Comparison of ENCODE assay signal across 8 cellular contexts in the genomic region with DNA sequence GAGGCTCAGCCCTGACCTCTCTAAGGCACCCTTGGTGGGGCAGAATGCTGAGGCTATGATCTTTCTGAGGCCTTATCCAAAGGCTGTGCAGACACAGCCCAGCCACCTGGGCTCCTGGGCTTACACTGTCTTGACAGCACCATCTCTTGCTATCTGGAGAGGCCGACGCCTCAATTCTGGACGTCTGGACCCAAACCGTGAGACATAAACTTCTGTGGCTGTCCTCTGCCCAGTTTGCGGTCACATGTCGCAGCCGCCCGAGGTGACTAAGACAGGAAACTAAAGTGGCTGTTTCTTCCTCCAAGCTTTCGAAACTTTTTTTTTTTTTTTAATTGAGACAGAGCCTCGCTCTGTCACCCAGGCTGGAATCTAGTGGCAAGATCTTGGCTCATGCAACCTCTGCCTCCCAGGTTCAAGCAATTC. TPM values are rescaled to one million over a fixed set of nuclear protein-coding genes. Genes with fewer than 3 reads are reported as not detected.
DNase-seq lines count a peak whose midpoint lies in the region; ATAC-seq, FAIRE-seq and TF ChIP-seq lines count a peak whose summit lies in the region.

No MANE protein-coding gene starts in this region.

- H3K79me1 ChIP-seq in H1 (ENCODE audit: low read depth, low read length), result no peaks in the 10 kb centered on the region

- no peak overlapping the region for H2BK12ac ChIP-seq in H1 (ENCODE audit: low read depth, low read length)

- CTCF ChIA-PET in H1 (lab: Charles Lee; ENCODE audit: partially characterized antibody), result interaction anchor here (1.1 to 1.9 kb wide), 3 partner anchors 14 to 23 kb away, joined by 3 to 5 read pairs (median 4); no protein-coding TSS in a partner anchor

- H4K5ac ChIP-seq in H1 (ENCODE audit: insufficient read length, low read depth, low read length), result no peak overlapping the region

- H3K27me3 Mint-ChIP-seq in stimulated activated naive CD8-positive, alpha-beta T cell treated with anti-CD3 and anti-CD28 coated beads, Interleukin-15, Interleukin-2, amounts not matched to agents 100 ng/mL and 50 ng/mL, for 24 hours, result peaks cover 19% of the 10 kb centered on the region

- H2AK5ac ChIP-seq in H1 (ENCODE audit: low read depth, low read length), result no peak overlapping the region

- H3K4me1 ChIP-seq in H1 (replicated peaks in 1 of 4; ENCODE audit: control insufficient read depth in 3 of 4, insufficient read depth in 4 of 4, low read length in 3 of 4), result peaks cover 0 to 2% (median 0%) of the 10 kb centered on the region in 4 experiments; a peak in 2 of 7 replicates

- H3K27ac ChIP-seq in H1 (ENCODE audit: low read depth, low read length), result no peak overlapping the region

- ATAC-seq in GM18511 (IDR thresholded peaks at IDR 0.05; ENCODE audit: unreplicated experiment) (peak; percentile 85), HG02973 (IDR thresholded peaks at IDR 0.05; ENCODE audit: unreplicated experiment) (peak; percentile 58)

- in situ Hi-C loops in GM13977 (cut with MboI; ENCODE audit: low pct_unique_long_range_greater_than_20kb, low sequenced_read_pairs, unreplicated experiment), result no loop called here

- no peak overlapping the region for H3K56ac ChIP-seq in H1 (replicated peaks; ENCODE audit: insufficient read length, low read depth, low read length)

- no peak overlapping the region for H2BK20ac ChIP-seq in H1 (ENCODE audit: low read length)

- no peak for FAIRE-seq in H1 (lab: Jason Lieb, UNC)

- H3K18ac ChIP-seq in H1 (ENCODE audit: extremely low read depth, low read length), result no peak overlapping the region

- no peak overlapping the region for H3K4ac ChIP-seq in H1 (replicated peaks; ENCODE audit: insufficient read length, low read depth, low read length)

- no peak overlapping the region for H2BK5ac ChIP-seq in H1 (ENCODE audit: low read depth, low read length)

- H3K9me3 ChIP-seq in H1 (ENCODE audit: insufficient read depth in 2 of 2, low read depth in 1 of 2, low read length in 1 of 2), result no peaks in the 10 kb centered on the region

- no peaks in the 10 kb centered on the region for H3K9me3 Mint-ChIP-seq in stimulated activated naive CD8-positive, alpha-beta T cell treated with anti-CD3 and anti-CD28 coated beads, Interleukin-15, Interleukin-2, amounts not matched to agents 100 ng/mL and 50 ng/mL, for 24 hours

- no peak for TF ChIP-seq RAD21 in H1 (IDR thresholded peaks at IDR 0.05 in 1 of 2, conservative IDR thresholded peaks at IDR 0.05 in 1 of 2; ENCODE audit: low read depth in 2 of 2, low read length in 2 of 2)

- no peak overlapping the region for H2BK120ac ChIP-seq in H1 (replicated peaks; ENCODE audit: low read depth, low read length)

- no peak overlapping the region for H4K91ac ChIP-seq in H1 (replicated peaks; ENCODE audit: insufficient read length, low read length)

- H2BK15ac ChIP-seq in H1 (ENCODE audit: low read length), result no peak overlapping the region

- H3K9ac ChIP-seq in H1 (replicated peaks in 1 of 4; ENCODE audit: extremely low read depth in 1 of 4, low read depth in 3 of 4, low read length in 3 of 4), result no peak overlapping the region

- H3K23ac ChIP-seq in H1 (ENCODE audit: insufficient read length), result no peak overlapping the region

- H2AFZ ChIP-seq in H1 (ENCODE audit: low read length), result no peak overlapping the region

- no peak overlapping the region for H3K4me2 ChIP-seq in H1 (ENCODE audit: insufficient read depth in 1 of 2, low read depth in 2 of 2, low read length in 2 of 2)

- no peaks in the 10 kb centered on the region for H3K23me2 ChIP-seq in H1 (ENCODE audit: low read depth, low read length)

- no peak overlapping the region for H3K14ac ChIP-seq in H1 (ENCODE audit: insufficient read length)

- H3K27me3 ChIP-seq in H1 (replicated peaks in 1 of 4; ENCODE audit: control insufficient read depth in 3 of 4, extremely low read depth in 1 of 4, insufficient read depth in 3 of 4, low read length in 3 of 4), result peaks cover 7 to 34% (median 24%) of the 10 kb centered on the region in 4 experiments

- no peaks in the 10 kb centered on the region for H3K36me3 ChIP-seq in H1 (ENCODE audit: control insufficient read depth in 2 of 4, insufficient read depth in 4 of 4, low read length in 3 of 4)

- H4K20me1 ChIP-seq in H1 (replicated peaks in 1 of 2; ENCODE audit: control insufficient read depth in 1 of 2, insufficient read depth in 2 of 2, low read length in 2 of 2), result no peaks in the 10 kb centered on the region

- POLR2A ChIA-PET in H1 (lab: Charles Lee; ENCODE audit: partially characterized antibody), result no interaction called here

- no peak for TF ChIP-seq CTCF in H1 (IDR thresholded peaks at IDR 0.05; ENCODE audit: control extremely low read depth in 1 of 3, insufficient read depth in 1 of 3, low read depth in 1 of 3, low read length in 3 of 3)
- no peak for TF ChIP-seq CTCF in GM13977 (IDR thresholded peaks at IDR 0.05; ENCODE audit: extremely low read depth, insufficient read depth, missing control alignments)

- H3K27ac Mint-ChIP-seq in stimulated activated naive CD8-positive, alpha-beta T cell treated with anti-CD3 and anti-CD28 coated beads, Interleukin-15, Interleukin-2, amounts not matched to agents 100 ng/mL and 50 ng/mL, for 24 hours, result peak overlapping the region; percentile 84

- peak; percentile 68 for DNase-seq in SKM-1 (lab: John Stamatoyannopoulos, UW; ENCODE audit: unreplicated experiment)
- no peak for DNase-seq in H1 (ENCODE audit: low read depth in 1 of 2, low spot score in 2 of 2)
- no peak for DNase-seq in GM13977 (ENCODE audit: low spot score)
- no peak for DNase-seq in NCI-H2196 treated with DMSO at 0.1 percent for 48 hours (lab: John Stamatoyannopoulos, UW; ENCODE audit: unreplicated experiment)
- no peak for DNase-seq in midbrain (lab: John Stamatoyannopoulos, UW)

- no peak overlapping the region for H3K4me3 ChIP-seq in H1 (ENCODE audit: extremely low read depth in 1 of 4, insufficient read depth in 2 of 4, low read depth in 3 of 4, low read length in 4 of 4)

- no peaks in the 10 kb centered on the region for H3K79me2 ChIP-seq in H1 (ENCODE audit: control insufficient read depth in 1 of 2, insufficient read depth in 2 of 2, low read length in 2 of 2)

- TF ChIP-seq POLR2A in H1 (IDR thresholded peaks at IDR 0.05; ENCODE audit: control extremely low read depth in 1 of 2, low read depth in 2 of 2, low read length in 2 of 2), result no peak

- H3K4me3 Mint-ChIP-seq in stimulated activated naive CD8-positive, alpha-beta T cell treated with anti-CD3 and anti-CD28 coated beads, Interleukin-15, Interleukin-2, amounts not matched to agents 100 ng/mL and 50 ng/mL, for 24 hours, result peak overlapping the region; percentile 69

- 0 out of 2 replicates have a peak overlapping the region, but pooled peaks have one; percentile 32 for H4K8ac ChIP-seq in H1 (ENCODE audit: extremely low read depth, insufficient read depth, low read length)

- 85% methylated on average over 10 of the region's 10 CpGs; no CpG with 5 or more reads in 1 of the 2 experiments for WGBS in H1 (ENCODE audit: extremely low coverage in 1 of 2, insufficient coverage in 1 of 2, insufficient read length in 1 of 2, insufficient replicate concordance in 2 of 2, low coverage in 1 of 2, low lambda C conversion rate in 2 of 2, missing lambda C conversion rate in 1 of 2), 2 experiments

- no peak for TF ChIP-seq EP300 in H1 (IDR thresholded peaks at IDR 0.05; ENCODE audit: borderline replicate concordance in 1 of 2, low read depth in 2 of 2, low read length in 2 of 2)

- H3K36me3 Mint-ChIP-seq in stimulated activated naive CD8-positive, alpha-beta T cell treated with anti-CD3 and anti-CD28 coated beads, Interleukin-15, Interleukin-2, amounts not matched to agents 100 ng/mL and 50 ng/mL, for 24 hours (ENCODE audit: low read depth), result no peaks in the 10 kb centered on the region

- peaks cover 51% of the 10 kb centered on the region for H3K4me1 Mint-ChIP-seq in stimulated activated naive CD8-positive, alpha-beta T cell treated with anti-CD3 and anti-CD28 coated beads, Interleukin-15, Interleukin-2, amounts not matched to agents 100 ng/mL and 50 ng/mL, for 24 hours (ENCODE audit: low read depth)

TF ChIP-seq in H1, 55 proteins besides CTCF, POLR2A, EP300 and RAD21 (continues in another document):
- TF ChIP-seq FOSL1 (IDR thresholded peaks at IDR 0.05; ENCODE audit: insufficient read depth, low read depth, low read length) (no peak), EGR1 (IDR thresholded peaks at IDR 0.05; ENCODE audit: borderline replicate concordance, low read depth, low read length) (no peak), RFX5 (IDR thresholded peaks at IDR 0.05; ENCODE audit: borderline replicate concordance, low read depth, low read length) (no peak), YY1 (IDR thresholded peaks at IDR 0.05; ENCODE audit: low read depth, low read length) (no peak), SIRT6 (IDR thresholded peaks at IDR 0.05; ENCODE audit: low read length) (no peak), BACH1 (IDR thresholded peaks at IDR 0.05; ENCODE audit: low read length) (no peak), CREB1 (IDR thresholded peaks at IDR 0.05) (no peak), BCL11A (IDR thresholded peaks at IDR 0.05; ENCODE audit: low read depth in 2 of 2, low read length in 2 of 2) (no peak)
- TF ChIP-seq, protein P1, sequence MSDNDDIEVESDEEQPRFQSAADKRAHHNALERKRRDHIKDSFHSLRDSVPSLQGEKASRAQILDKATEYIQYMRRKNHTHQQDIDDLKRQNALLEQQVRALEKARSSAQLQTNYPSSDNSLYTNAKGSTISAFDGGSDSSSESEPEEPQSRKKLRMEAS (IDR thresholded peaks at IDR 0.05), result no peak
- TF ChIP-seq, protein P2, sequence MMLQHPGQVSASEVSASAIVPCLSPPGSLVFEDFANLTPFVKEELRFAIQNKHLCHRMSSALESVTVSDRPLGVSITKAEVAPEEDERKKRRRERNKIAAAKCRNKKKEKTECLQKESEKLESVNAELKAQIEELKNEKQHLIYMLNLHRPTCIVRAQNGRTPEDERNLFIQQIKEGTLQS (IDR thresholded peaks at IDR 0.05; ENCODE audit: insufficient read depth, low read depth, low read length), result no peak
- TF ChIP-seq, protein P3, sequence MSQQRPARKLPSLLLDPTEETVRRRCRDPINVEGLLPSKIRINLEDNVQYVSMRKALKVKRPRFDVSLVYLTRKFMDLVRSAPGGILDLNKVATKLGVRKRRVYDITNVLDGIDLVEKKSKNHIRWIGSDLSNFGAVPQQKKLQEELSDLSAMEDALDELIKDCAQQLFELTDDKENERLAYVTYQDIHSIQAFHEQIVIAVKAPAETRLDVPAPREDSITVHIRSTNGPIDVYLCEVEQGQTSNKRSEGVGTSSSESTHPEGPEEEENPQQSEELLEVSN (IDR thresholded peaks at IDR 0.05), result no peak

RNA-seq across cellular contexts. Expression of a gene that starts 49.3 kb away (rescaled TPM):
- 0.19 and 0.23 TPM in 2 replicates for total RNA-seq in H1 (2021; fragmentation: NEBNext Ultra II Directional; extraction: Animal tissue kit (Norgen Biotek cat#: 25700))
- polyA plus RNA-seq in H1 (2011; rRNA removed), result 0.08 and 0.16 TPM in 2 replicates
- 0.13 TPM for polyA plus RNA-seq in H1 (2011; cell fraction: cytosol; rRNA removed)
- 0.17 TPM for polyA plus RNA-seq in H1 (2011; cell fraction: nucleus; rRNA removed)
- polyA plus RNA-seq in H1 (2012, experiment 1 of 2), result 0.11 to 0.25 TPM (median 0.18 TPM) in 3 of 4 replicates, not detected in the other
- polyA plus RNA-seq in H1 (2012, experiment 2 of 2), result 0.12 TPM
- 0.18 TPM for polyA plus RNA-seq in H1 (2013, experiment 1 of 2)
- 0.26 TPM for polyA plus RNA-seq in H1 (2013, experiment 2 of 2)
- polyA minus RNA-seq in H1 (2011; rRNA and poly(A)+ RNA removed), result 0.09 and 0.10 TPM in 2 replicates
- 2.0 TPM for polyA minus RNA-seq in H1 (2011; cell fraction: cytosol; rRNA and poly(A)+ RNA removed)
- 0.80 TPM for polyA minus RNA-seq in H1 (2011; cell fraction: nucleus; rRNA and poly(A)+ RNA removed)
